Comparison of ENCODE assay signal across 15 cellular contexts in the genomic region with DNA sequence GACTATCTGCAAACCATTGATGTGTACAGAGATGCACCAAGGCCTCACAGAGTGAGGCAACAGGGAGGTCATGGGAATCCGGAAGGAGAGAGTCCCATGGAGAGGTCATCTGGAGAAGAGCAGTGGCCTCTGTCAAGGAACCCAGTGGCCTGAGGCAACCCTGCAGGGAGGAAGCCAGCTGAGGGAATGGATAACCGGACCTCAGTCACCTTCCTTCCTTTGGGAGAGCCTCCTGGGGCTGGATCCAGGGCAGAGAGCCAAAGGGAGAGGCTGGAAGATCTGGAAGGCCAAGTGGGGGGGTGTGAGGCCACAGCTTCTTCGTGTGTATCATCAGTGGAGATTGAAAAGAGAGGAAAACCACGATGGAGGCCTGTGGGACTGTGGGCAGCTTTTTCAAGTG. TPM values are rescaled to one million over a fixed set of nuclear protein-coding genes. Genes with fewer than 3 reads are reported as not detected.
A peak's percentile ranks its signal among the peaks of the same experiment; 100 is the strongest.
DNase-seq lines count a peak whose midpoint lies in the region; ATAC-seq and TF ChIP-seq lines count a peak whose summit lies in the region.
"Had no signal": no experiment of that assay in that cellular context is flagged by ENCODE, and none has a peak within 500 bp of the region (broad histone marks: within the 10 kb centered on the region; RNA-seq: fewer than 3 reads in every experiment).

No MANE protein-coding gene starts in this region.

- H3K27ac Mint-ChIP-seq in CD14-positive monocyte, result peak overlapping the region in 5 of 7 donors; percentile 4 to 57 (median 52)
- H3K27ac Mint-ChIP-seq: memory B cell had no signal

- H3K27me3 ChIP-seq in body of pancreas (no peaks in the 10 kb centered on the region), mesenchymal stem cell (ENCODE audit: control insufficient read depth in 1 of 2, insufficient read depth in 1 of 2, low read length in 2 of 2) (peaks cover 3% of the 10 kb centered on the region in 2 experiments), smooth muscle cell (ENCODE audit: low read depth) (no peaks in the 10 kb centered on the region)
- H3K27me3 ChIP-seq: upper lobe of left lung had no signal

- no peaks in the 10 kb centered on the region for H4K20me1 ChIP-seq in smooth muscle cell (ENCODE audit: low read depth)

- H3K4me3 ChIP-seq in body of pancreas (no peak overlapping the region), mesenchymal stem cell (ENCODE audit: insufficient read depth in 1 of 2, low read depth in 1 of 2, low read length in 2 of 2) (no peak overlapping the region), smooth muscle cell (no peak overlapping the region)
- H3K4me3 ChIP-seq: upper lobe of left lung had no signal

- no peaks in the 10 kb centered on the region for H3K79me1 ChIP-seq in mesenchymal stem cell (replicated peaks; ENCODE audit: low read length, poor library complexity, severe bottlenecking)

- peaks cover 0 to 5% (median 3%) of the 10 kb centered on the region in 3 donors for H3K27me3 Mint-ChIP-seq in CD14-positive monocyte (ENCODE audit: low read depth in 3 of 3)

- no peak overlapping the region for H2BK120ac ChIP-seq in mesenchymal stem cell (ENCODE audit: low read depth, low read length)

- H3K9ac ChIP-seq in mesenchymal stem cell (ENCODE audit: low read length) (no peak overlapping the region), smooth muscle cell (ENCODE audit: low read depth) (no peak overlapping the region)

- no peak overlapping the region for H4K8ac ChIP-seq in mesenchymal stem cell (ENCODE audit: low read length)

- H2BK12ac ChIP-seq in mesenchymal stem cell (ENCODE audit: low read length in 2 of 2), result peak overlapping the region; percentile 9 to 75

- peaks cover 36% of the 10 kb centered on the region for H3K4me1 Mint-ChIP-seq in CD14-positive monocyte

- TF ChIP-seq CTCF in CD14-positive monocyte (IDR thresholded peaks at IDR 0.05) (no peak), body of pancreas (IDR thresholded peaks at IDR 0.05) (no peak), smooth muscle cell (IDR thresholded peaks at IDR 0.05; ENCODE audit: borderline replicate concordance, insufficient read depth, poor library complexity, severe bottlenecking) (no peak)

- H3K27ac ChIP-seq in body of pancreas, result no peak overlapping the region
- no peak overlapping the region for H3K27ac ChIP-seq in mesenchymal stem cell (ENCODE audit: low read length, poor library complexity, severe bottlenecking)
- no peak overlapping the region for H3K27ac ChIP-seq in smooth muscle cell (ENCODE audit: low read depth)

- H3K36me3 ChIP-seq in body of pancreas (replicated peaks in 1 of 2; ENCODE audit: insufficient read depth in 1 of 2, low read depth in 2 of 2) (no peaks in the 10 kb centered on the region), mesenchymal stem cell (ENCODE audit: control insufficient read depth in 1 of 2, insufficient read depth in 2 of 2, low read depth in 1 of 2, low read length in 2 of 2) (no peaks in the 10 kb centered on the region), smooth muscle cell (ENCODE audit: low read depth) (no peaks in the 10 kb centered on the region)
- H3K36me3 ChIP-seq: upper lobe of left lung had no signal

- DNase-seq in CD14-positive monocyte (ENCODE audit: low spot score) (no peak), HT1080 (ENCODE audit: low read depth) (peak; percentile 6), body of pancreas (peak; percentile 9 to 30 (median 16)), mesenchymal stem cell (peak; percentile 42), activated gamma-delta T cell treated with Interleukin-2 at 50 U/mL for 16 hours (no peak), smooth muscle cell (lab: John Stamatoyannopoulos, UW; ENCODE audit: unreplicated experiment) (no peak), NCI-H1092 (lab: John Stamatoyannopoulos, UW) (no peak)
- DNase-seq: C1 segment of cervical spinal cord, cortex of kidney, glutamatergic neuron, NCI-H345, upper lobe of left lung had no signal

- H2AK5ac ChIP-seq in mesenchymal stem cell (ENCODE audit: low read length, severe bottlenecking), result no peak overlapping the region

- H3K4me1 ChIP-seq in body of pancreas, result no peaks in the 10 kb centered on the region
- peaks cover 6% of the 10 kb centered on the region for H3K4me1 ChIP-seq in mesenchymal stem cell (ENCODE audit: control insufficient read depth, insufficient read depth, low read depth, low read length)
- H3K4me1 ChIP-seq in smooth muscle cell (ENCODE audit: low read depth), result no peaks in the 10 kb centered on the region

- H3K4ac ChIP-seq in mesenchymal stem cell (ENCODE audit: low read depth in 1 of 2, low read length in 2 of 2), result peak overlapping the region in 1 of 2 experiments; percentile 19

- H3K9me3 Mint-ChIP-seq in CD14-positive monocyte, result peaks cover 0 to 5% (median 0%) of the 10 kb centered on the region in 7 donors

- no peak overlapping the region for H3K4me3 Mint-ChIP-seq in CD14-positive monocyte
- H3K4me3 Mint-ChIP-seq: memory B cell had no signal

- H3K18ac ChIP-seq in mesenchymal stem cell (ENCODE audit: low read depth in 1 of 2, low read length in 2 of 2), result no peak overlapping the region

- H3K14ac ChIP-seq in mesenchymal stem cell (ENCODE audit: low read length in 2 of 2), result no peak overlapping the region

- WGBS in body of pancreas, 2 donors, result 33 to 56% methylated on average over 4 of the region's 4 CpGs
- WGBS in mesenchymal stem cell, result 41% methylated on average over 4 of the region's 4 CpGs
- WGBS in smooth muscle cell (ENCODE audit: low lambda C conversion rate), result 86% methylated on average over 4 of the region's 4 CpGs

- no peak overlapping the region for H4K91ac ChIP-seq in mesenchymal stem cell (ENCODE audit: low read length)

- intact Hi-C loops in CD14-positive monocyte (cut with micrococcal nuclease), result no loop called here
- intact Hi-C loops in body of pancreas (cut with DNase I), result no loop called here

- H2AFZ ChIP-seq in mesenchymal stem cell (ENCODE audit: low read depth, low read length) (no peak overlapping the region), smooth muscle cell (ENCODE audit: low read depth) (no peak overlapping the region)

- peaks cover 45 to 46% of the 10 kb centered on the region in 2 donors for H3K36me3 Mint-ChIP-seq in CD14-positive monocyte
- H3K36me3 Mint-ChIP-seq: memory B cell had no signal

- H3K23ac ChIP-seq in mesenchymal stem cell (ENCODE audit: low read length in 2 of 2), result no peak overlapping the region

- H3K9me3 ChIP-seq in body of pancreas, result no peaks in the 10 kb centered on the region
- H3K9me3 ChIP-seq in mesenchymal stem cell (ENCODE audit: control insufficient read depth, low read length), result no peaks in the 10 kb centered on the region
- no peaks in the 10 kb centered on the region for H3K9me3 ChIP-seq in smooth muscle cell (replicated peaks; ENCODE audit: low read depth)
- H3K9me3 ChIP-seq: upper lobe of left lung had no signal

- H2BK15ac ChIP-seq in mesenchymal stem cell (ENCODE audit: low read depth, poor library complexity, severe bottlenecking), result no peak overlapping the region

- H3K79me2 ChIP-seq in smooth muscle cell (ENCODE audit: low read depth), result no peaks in the 10 kb centered on the region

- H3K4me2 ChIP-seq in mesenchymal stem cell (ENCODE audit: low read length, poor library complexity, severe bottlenecking), result no peak overlapping the region
- H3K4me2 ChIP-seq in smooth muscle cell, result no peak overlapping the region

- ATAC-seq in body of pancreas, result peak; percentile 38
- ATAC-seq in HG02885 (IDR thresholded peaks at IDR 0.05; ENCODE audit: poor library complexity, unreplicated experiment), result no peak

- no peaks in the 10 kb centered on the region for H3F3A ChIP-seq in smooth muscle cell (ENCODE audit: low read depth)

- no peak overlapping the region for H2BK5ac ChIP-seq in mesenchymal stem cell (ENCODE audit: low read depth, low read length, poor library complexity, severe bottlenecking)

- TF ChIP-seq POLR2A in body of pancreas (IDR thresholded peaks at IDR 0.05), result no peak

RNA-seq across cellular contexts. Expression of gene CD38, which starts 24.3 kb away (rescaled TPM):
- 1 to 10 TPM; 2.3 to 3.0 TPM for polyA plus RNA-seq in CD14-positive monocyte
- 0.06 and 0.23 TPM in 2 replicates for total RNA-seq in HT1080 (2014; rRNA removed; shearing (Covaris generic))
- 0.05 and 0.06 TPM in 2 replicates for polyA plus RNA-seq in HT1080 (2015; cell fraction: cytosol; rRNA removed)
- 0.13 and 0.18 TPM in 2 replicates for polyA plus RNA-seq in HT1080 (2015; cell fraction: nucleus; rRNA removed)
- total RNA-seq in body of pancreas, result 1 to 10 TPM in 1 of 2 donors, under 1 TPM in 1; 0.78 to 2.6 TPM
- polyA plus RNA-seq in mesenchymal stem cell (2013, experiment 1 of 2), result 0.41 TPM
- 0.42 TPM for polyA plus RNA-seq in mesenchymal stem cell (2013, experiment 2 of 2)
- total RNA-seq in smooth muscle cell, result not detected in 2 replicates
- polyA plus RNA-seq in smooth muscle cell, result not detected in 2 replicates
- total RNA-seq: LHCN-M2 had no signal

RNA-seq across cellular contexts. Expression of gene BST1, which starts 50.9 kb away (rescaled TPM):
- polyA plus RNA-seq in CD14-positive monocyte, result 100 to 1,000 TPM; 266 to 297 TPM
- 0.13 and 0.43 TPM in 2 replicates for total RNA-seq in HT1080 (2014; rRNA removed; shearing (Covaris generic))
- polyA plus RNA-seq in HT1080 (2015; cell fraction: cytosol; rRNA removed), result 0.33 and 0.49 TPM in 2 replicates
- 0.17 TPM in 1 of 2 replicates, not detected in the other for polyA plus RNA-seq in HT1080 (2015; cell fraction: nucleus; rRNA removed)
- 1 to 10 TPM in 1 of 2 donors, under 1 TPM in 1; 0.99 to 1.6 TPM for total RNA-seq in body of pancreas
- 0.22 TPM for polyA plus RNA-seq in mesenchymal stem cell (2013, experiment 1 of 2)
- polyA plus RNA-seq in mesenchymal stem cell (2013, experiment 2 of 2), result 0.37 TPM
- 4.8 and 5.2 TPM in 2 replicates for total RNA-seq in smooth muscle cell
- 5.2 and 9.6 TPM in 2 replicates for polyA plus RNA-seq in smooth muscle cell

Comparison
In these comparisons a context has a peak if more than half of its experiments do, and no peak if none do; other contexts are left out.
1. DNase-seq: peak in HT1080 (single experiment), body of pancreas (4 of 4) and mesenchymal stem cell (single experiment); none in CD14-positive monocyte (single experiment), activated gamma-delta T cell treated with Interleukin-2 at 50 U/mL for 16 hours (single experiment), smooth muscle cell (single experiment) and NCI-H1092 (single experiment).